Comparison of ENCODE assay signal across 1 cellular context in genomic region chr7:30612658-30613265, GRCh38.
TF ChIP-seq lines count a peak whose summit lies in the region.

No MANE protein-coding gene starts in this region.

TF ChIP-seq in GM23338, 12 proteins besides CTCF, POLR2A, EP300 and RAD21 (continued from another document):
- no peak for TF ChIP-seq ZNF462 (CRISPR knock-in tag; IDR thresholded peaks at IDR 0.05)
- TF ChIP-seq NANOG (IDR thresholded peaks at IDR 0.05; ENCODE audit: borderline replicate concordance): no peak
- TF ChIP-seq JUNB (IDR thresholded peaks at IDR 0.05; ENCODE audit: unreplicated experiment): no peak
- TF ChIP-seq REST (IDR thresholded peaks at IDR 0.05; ENCODE audit: unreplicated experiment): no peak
- TF ChIP-seq ETS1 (IDR thresholded peaks at IDR 0.05): no peak
- no peak for TF ChIP-seq CREB1 (CRISPR knock-in tag; IDR thresholded peaks at IDR 0.05; ENCODE audit: low read depth)
- no peak for TF ChIP-seq ZNF331 (CRISPR knock-in tag; IDR thresholded peaks at IDR 0.05; ENCODE audit: low read depth)
- no peak for TF ChIP-seq ZNF114 (CRISPR knock-in tag; IDR thresholded peaks at IDR 0.05)
- TF ChIP-seq STAT1 (IDR thresholded peaks at IDR 0.05; ENCODE audit: unreplicated experiment): no peak
- TF ChIP-seq POLR2AphosphoS5 (IDR thresholded peaks at IDR 0.05; ENCODE audit: low read depth): no peak
